In genomic region chr2:215862211-215862610, GRCh38 we compare ENCODE assay signal across 31 cellular contexts.
"Had no signal": no experiment of that assay in that cellular context is flagged by ENCODE, and none has a peak within 500 bp of the region (broad histone marks: within the 10 kb centered on the region; RNA-seq: fewer than 3 reads in every experiment).

No MANE protein-coding gene starts in this region.

- H3K9me3 ChIP-seq: SJCRH30 had no signal

- H3K4me1 Mint-ChIP-seq: activated CD4-positive, alpha-beta memory T cell treated with anti-CD3 and anti-CD28 coated beads, Interleukin-2, amount 10 ng/mL, durations not matched to agents 7 days and 5 days; activated CD8-positive, alpha-beta memory T cell treated with anti-CD3 and anti-CD28 coated beads, Interleukin-2, amount 10 ng/mL, durations not matched to agents 7 days and 5 days; activated naive CD4-positive, alpha-beta T cell treated with anti-CD3 and anti-CD28 coated beads, Interleukin-2, amount 10 ng/mL, durations not matched to agents 7 days and 5 days; activated naive CD8-positive, alpha-beta T cell treated with anti-CD3 and anti-CD28 coated beads, Interleukin-2, amount 50 U/mL, for 24 hours had no signal

- H2AFZ ChIP-seq: PC-9 had no signal

- H3K27ac Mint-ChIP-seq: activated CD4-positive, alpha-beta memory T cell treated with anti-CD3 and anti-CD28 coated beads, Interleukin-2, amount 10 ng/mL, durations not matched to agents 7 days and 5 days; activated CD8-positive, alpha-beta memory T cell treated with anti-CD3 and anti-CD28 coated beads, Interleukin-2, amount 10 ng/mL, durations not matched to agents 7 days and 5 days; activated naive CD4-positive, alpha-beta T cell treated with anti-CD3 and anti-CD28 coated beads, Interleukin-2, amount 10 ng/mL, durations not matched to agents 7 days and 5 days; activated naive CD8-positive, alpha-beta T cell; activated naive CD8-positive, alpha-beta T cell treated with anti-CD3 and anti-CD28 coated beads, Interleukin-2, amount 50 U/mL, for 24 hours had no signal

- H3K4me3 Mint-ChIP-seq: activated CD4-positive, alpha-beta memory T cell treated with anti-CD3 and anti-CD28 coated beads, Interleukin-2, amount 10 ng/mL, durations not matched to agents 7 days and 5 days; activated CD8-positive, alpha-beta memory T cell treated with anti-CD3 and anti-CD28 coated beads, Interleukin-2, amount 10 ng/mL, durations not matched to agents 7 days and 5 days; activated naive CD4-positive, alpha-beta T cell treated with anti-CD3 and anti-CD28 coated beads, Interleukin-2, amount 10 ng/mL, durations not matched to agents 7 days and 5 days; activated naive CD8-positive, alpha-beta T cell; activated naive CD8-positive, alpha-beta T cell treated with anti-CD3 and anti-CD28 coated beads, Interleukin-2, amount 50 U/mL, for 24 hours had no signal

- ATAC-seq: activated CD8-positive, alpha-beta memory T cell treated with anti-CD3 and anti-CD28 coated beads, Interleukin-2, amount 10 ng/mL, durations not matched to agents 7 days and 5 days; activated naive CD8-positive, alpha-beta T cell treated with anti-CD3 and anti-CD28 coated beads, Interleukin-2, amount 50 U/mL, for 24 hours; K562 had no signal

- H3K4me3 ChIP-seq: K562, PC-9, SJCRH30, SK-N-MC had no signal

- H3K4me2 ChIP-seq: PC-9 had no signal

- H3K36me3 ChIP-seq: brain microvascular endothelial cell, SJCRH30, WERI-Rb-1 had no signal

- H3K27me3 ChIP-seq: brain microvascular endothelial cell, SJCRH30 had no signal

- H3K36me3 Mint-ChIP-seq: activated CD8-positive, alpha-beta memory T cell treated with anti-CD3 and anti-CD28 coated beads, Interleukin-2, amount 10 ng/mL, durations not matched to agents 7 days and 5 days; activated naive CD4-positive, alpha-beta T cell treated with anti-CD3 and anti-CD28 coated beads, Interleukin-2, amount 10 ng/mL, durations not matched to agents 7 days and 5 days; activated naive CD8-positive, alpha-beta T cell had no signal

- H3K27ac ChIP-seq: brain microvascular endothelial cell, PC-9, SK-N-MC, WERI-Rb-1 had no signal

- H3K9me3 Mint-ChIP-seq: activated CD4-positive, alpha-beta memory T cell treated with anti-CD3 and anti-CD28 coated beads, Interleukin-2, amount 10 ng/mL, durations not matched to agents 7 days and 5 days; activated naive CD4-positive, alpha-beta T cell treated with anti-CD3 and anti-CD28 coated beads, Interleukin-2, amount 10 ng/mL, durations not matched to agents 7 days and 5 days; activated naive CD8-positive, alpha-beta T cell treated with anti-CD3 and anti-CD28 coated beads, Interleukin-2, amount 50 U/mL, for 24 hours had no signal

- H3K27me3 Mint-ChIP-seq: activated naive CD8-positive, alpha-beta T cell treated with anti-CD3 and anti-CD28 coated beads, Interleukin-2, amount 50 U/mL, for 24 hours had no signal

- DNase-seq: activated CD4-positive, alpha-beta memory T cell treated with anti-CD3 and anti-CD28 coated beads, Interleukin-2, amount 10 ng/mL, durations not matched to agents 7 days and 5 days; activated CD4-positive, alpha-beta T cell treated with anti-CD3 and anti-CD28 coated beads for 1 hour; activated CD4-positive, alpha-beta T cell treated with anti-CD3 and anti-CD28 coated beads for 48 hours; activated CD4-positive, CD25-positive, alpha-beta regulatory T cell; activated CD8-positive, alpha-beta memory T cell treated with anti-CD3 and anti-CD28 coated beads for 24 hours; activated CD8-positive, alpha-beta memory T cell treated with anti-CD3 and anti-CD28 coated beads, Interleukin-2, amount 10 ng/mL, durations not matched to agents 7 days and 5 days; activated CD8-positive, alpha-beta memory T cell treated with anti-CD3 and anti-CD28 coated beads, Interleukin-2, amount 50 U/mL, for 48 hours; activated effector memory CD4-positive, alpha-beta T cell treated with Interleukin-2 at 50 U/mL for 16 hours; activated naive CD4-positive, alpha-beta T cell treated with anti-CD3 and anti-CD28 coated beads, Interleukin-2, amount 10 ng/mL, durations not matched to agents 7 days and 5 days; activated naive CD8-positive, alpha-beta T cell treated with anti-CD3 and anti-CD28 coated beads, Interleukin-2, amount 50 U/mL, for 24 hours; activated T-cell treated with anti-CD3 and anti-CD28 coated beads, Interleukin-2, amount 50 U/mL, for 48 hours; anterior cingulate cortex; brain microvascular endothelial cell; NCI-H1092 treated with DMSO at 0.1 percent for 48 hours; NCI-H1417; NCI-H146; NCI-H1930; NCI-H2081 treated with DMSO at 0.1 percent for 48 hours; NCI-H345; NCI-H524 treated with DMSO at 0.1 percent for 48 hours; NCI-H748 treated with DMSO at 0.1 percent for 48 hours; NK-92 treated with Interleukin-12 subunit alpha and Interleukin-12 subunit beta, amount 100 ng/mL, for 24 hours; PC-9; SHP77; SJCRH30; T1000; WERI-Rb-1 had no signal

- FAIRE-seq: K562, RCC 7860 had no signal
